Comparison of ENCODE assay signal across 15 cellular contexts in genomic region chr15:38996111-38996541, GRCh38.
DNase-seq lines count a peak whose midpoint lies in the region; ATAC-seq, FAIRE-seq and TF ChIP-seq lines count a peak whose summit lies in the region.
"Had no signal": no experiment of that assay in that cellular context is flagged by ENCODE, and none has a peak within 500 bp of the region (broad histone marks: within the 10 kb centered on the region; RNA-seq: fewer than 3 reads in every experiment).

No MANE protein-coding gene starts in this region.

- TF ChIP-seq CTCF in fibroblast of villous mesenchyme (IDR thresholded peaks at IDR 0.05; ENCODE audit: insufficient read depth, low read depth, low read length): no peak
- no peak for TF ChIP-seq CTCF in retinal pigment epithelial cell (conservative IDR thresholded peaks at IDR 0.05; ENCODE audit: low read depth, low read length)

- peak; percentile 94 for DNase-seq in GM04504 (ENCODE audit: low read depth)
- peak; percentile 89 for DNase-seq in amniotic epithelial cell (ENCODE audit: low read depth)
- DNase-seq in fibroblast of villous mesenchyme (ENCODE audit: low read depth): peak; percentile 86
- DNase-seq in retinal pigment epithelial cell (ENCODE audit: low read depth): peak; percentile 81
- no peak for DNase-seq in activated T-cell treated with anti-CD3 and anti-CD28 coated beads, Interleukin-2, amount 50 U/mL, for 72 hours
- DNase-seq in GM12891 (ENCODE audit: insufficient read length, low spot score): no peak
- DNase-seq: activated CD4-positive, alpha-beta T cell treated with anti-CD3 and anti-CD28 coated beads, Interleukin-2, amount 50 U/mL, for 48 hours; DMS153; NCI-H510A treated with DMSO at 0.1 percent for 48 hours; T-cell had no signal

- H3K36me3 Mint-ChIP-seq in activated T-cell treated with anti-CD3 and anti-CD28 coated beads, Interleukin-2, amount 50 U/mL, for 72 hours (ENCODE audit: insufficient read depth in 2 of 2): no peaks in the 10 kb centered on the region
- H3K36me3 Mint-ChIP-seq: activated naive CD4-positive, alpha-beta T cell treated with anti-CD3 and anti-CD28 coated beads, Interleukin-2, amount 50 U/mL, for 24 hours; memory B cell; T-cell had no signal

- ATAC-seq in activated T-cell treated with anti-CD3 and anti-CD28 coated beads, Interleukin-2, amount 50 U/mL, for 72 hours (replicated peaks in 1 of 2): no peak
- ATAC-seq in HG02981 (IDR thresholded peaks at IDR 0.05; ENCODE audit: unreplicated experiment): no peak
- no peak for ATAC-seq in GM19452 (IDR thresholded peaks at IDR 0.05; ENCODE audit: unreplicated experiment)
- ATAC-seq: K562, T-cell had no signal

- H3K27ac Mint-ChIP-seq in activated T-cell treated with anti-CD3 and anti-CD28 coated beads, Interleukin-2, amount 50 U/mL, for 72 hours: no peak overlapping the region
- H3K27ac Mint-ChIP-seq: activated naive CD4-positive, alpha-beta T cell treated with anti-CD3 and anti-CD28 coated beads, Interleukin-2, amount 50 U/mL, for 24 hours; memory B cell; T-cell had no signal

- H3K9me3 Mint-ChIP-seq in activated T-cell treated with anti-CD3 and anti-CD28 coated beads, Interleukin-2, amount 50 U/mL, for 72 hours: no peaks in the 10 kb centered on the region
- H3K9me3 Mint-ChIP-seq: activated naive CD4-positive, alpha-beta T cell treated with anti-CD3 and anti-CD28 coated beads, Interleukin-2, amount 50 U/mL, for 24 hours had no signal

- FAIRE-seq in GM12891 (lab: Jason Lieb, UNC): no peak
- FAIRE-seq: K562 had no signal

- H3K4me1 Mint-ChIP-seq in activated T-cell treated with anti-CD3 and anti-CD28 coated beads, Interleukin-2, amount 50 U/mL, for 72 hours (ENCODE audit: low read depth): peaks cover 9% of the 10 kb centered on the region
- H3K4me1 Mint-ChIP-seq: activated naive CD4-positive, alpha-beta T cell treated with anti-CD3 and anti-CD28 coated beads, Interleukin-2, amount 50 U/mL, for 24 hours; memory B cell had no signal

- no peak overlapping the region for H3K4me3 Mint-ChIP-seq in activated T-cell treated with anti-CD3 and anti-CD28 coated beads, Interleukin-2, amount 50 U/mL, for 72 hours
- H3K4me3 Mint-ChIP-seq: activated naive CD4-positive, alpha-beta T cell treated with anti-CD3 and anti-CD28 coated beads, Interleukin-2, amount 50 U/mL, for 24 hours; memory B cell; T-cell had no signal

- peaks cover 18% of the 10 kb centered on the region for H3K27me3 Mint-ChIP-seq in activated T-cell treated with anti-CD3 and anti-CD28 coated beads, Interleukin-2, amount 50 U/mL, for 72 hours (ENCODE audit: low read depth)
- H3K27me3 Mint-ChIP-seq: memory B cell had no signal

- H3K4me3 ChIP-seq in fibroblast of villous mesenchyme (ENCODE audit: low read depth, low read length) (no peak overlapping the region), retinal pigment epithelial cell (ENCODE audit: low read length) (no peak overlapping the region)
- H3K4me3 ChIP-seq: K562 had no signal

- no peak for TF ChIP-seq POLR2A in GM12891 (IDR thresholded peaks at IDR 0.05; ENCODE audit: low read depth, low read length)

TF ChIP-seq in GM12891, 5 proteins besides CTCF, POLR2A, EP300 and RAD21:
- no peak for TF ChIP-seq PAX5 (IDR thresholded peaks at IDR 0.05; ENCODE audit: insufficient read depth, low read length, severe bottlenecking)
- TF ChIP-seq TAF1 (IDR thresholded peaks at IDR 0.05; ENCODE audit: low read depth, low read length): no peak
- no peak for TF ChIP-seq POLR2AphosphoS5 (IDR thresholded peaks at IDR 0.05; ENCODE audit: low read depth, low read length)
- TF ChIP-seq POU2F2 (IDR thresholded peaks at IDR 0.05; ENCODE audit: low read depth, low read length): no peak
- TF ChIP-seq SPI1 (IDR thresholded peaks at IDR 0.05; ENCODE audit: low read depth, low read length): no peak
TF ChIP-seq in GM12891: peak in this region for 0.

Comparison
In these comparisons a context has a peak if more than half of its experiments do, and no peak if none do; other contexts are left out.
1. DNase-seq: peak in GM04504 (single experiment), amniotic epithelial cell (single experiment), fibroblast of villous mesenchyme (single experiment) and retinal pigment epithelial cell (single experiment); none in activated T-cell treated with anti-CD3 and anti-CD28 coated beads, Interleukin-2, amount 50 U/mL, for 72 hours (0 of 2) and GM12891 (single experiment).